ENCODE assay signal across 16 cellular contexts in the genomic region with DNA sequence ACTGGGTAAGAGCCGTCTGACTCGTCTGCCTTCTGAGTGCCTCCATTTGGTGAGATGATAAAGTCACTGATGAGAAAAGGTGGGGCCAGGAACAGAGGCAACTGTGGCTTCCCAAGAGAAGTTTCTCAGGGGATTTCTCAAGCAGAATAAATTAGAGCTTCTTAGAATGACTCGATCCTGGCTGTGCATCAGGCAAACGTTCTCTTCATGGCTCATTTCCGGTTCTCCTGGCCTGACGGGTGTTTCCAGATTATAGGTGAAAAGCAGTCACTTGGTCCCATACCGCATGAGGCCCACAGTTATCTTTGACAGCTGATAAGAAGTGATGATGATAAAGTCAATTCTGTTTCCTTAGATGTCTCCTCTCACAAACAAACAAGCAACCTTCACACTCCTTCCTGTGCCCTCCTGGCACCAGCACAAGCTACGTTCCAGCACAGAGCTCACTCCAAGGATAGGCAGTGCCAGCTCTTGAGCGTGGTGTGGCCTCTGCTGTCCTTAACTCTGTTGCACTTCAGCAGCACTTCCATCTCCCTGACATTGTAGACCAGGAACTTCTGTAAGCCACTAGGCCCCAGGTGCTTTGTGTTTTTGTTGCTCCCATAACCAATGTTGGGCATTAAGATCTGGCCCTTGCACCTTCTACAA. TPM values are rescaled to one million over a fixed set of nuclear protein-coding genes. Genes with fewer than 3 reads are reported as not detected.
DNase-seq lines count a peak whose midpoint lies in the region; ATAC-seq, FAIRE-seq and TF ChIP-seq lines count a peak whose summit lies in the region.
"Had no signal": no experiment of that assay in that cellular context is flagged by ENCODE, and none has a peak within 500 bp of the region (broad histone marks: within the 10 kb centered on the region; RNA-seq: fewer than 3 reads in every experiment).

No MANE protein-coding gene starts in this region.

- H2BK20ac ChIP-seq in IMR-90 (ENCODE audit: low read depth, low read length) = no peak overlapping the region

- H3K36me3 ChIP-seq in IMR-90 (ENCODE audit: control insufficient read depth, insufficient read depth, low read length) (no peaks in the 10 kb centered on the region), heart right ventricle (no peaks in the 10 kb centered on the region)
- H3K36me3 ChIP-seq: HAP-1, pancreas had no signal

- peaks cover 2% of the 10 kb centered on the region for H3K4me1 ChIP-seq in IMR-90 (ENCODE audit: control insufficient read depth, insufficient read depth, low read length)
- peaks cover 3 to 51% (median 26%) of the 10 kb centered on the region in 9 donors for H3K4me1 ChIP-seq in heart right ventricle
- H3K4me1 ChIP-seq: HAP-1, pancreas had no signal

- no peaks in the 10 kb centered on the region for H3K79me1 ChIP-seq in IMR-90 (ENCODE audit: low read depth in 1 of 2, low read length in 2 of 2)

- H3K27me3 ChIP-seq in IMR-90 (ENCODE audit: control insufficient read depth, insufficient read depth, low read length) = no peaks in the 10 kb centered on the region
- H3K27me3 ChIP-seq in heart right ventricle = no peaks in the 10 kb centered on the region
- H3K27me3 ChIP-seq: pancreas had no signal

- peak overlapping the region; percentile 70 for H2AFZ ChIP-seq in IMR-90 (replicated peaks; ENCODE audit: low read length, poor library complexity)
- H2AFZ ChIP-seq: PC-9 had no signal

- intact Hi-C loops in IMR-90 (cut with micrococcal nuclease) (no loop called here), heart right ventricle (cut with DNase I) (loop anchor here in 1 of 10 donors (2.0 kb wide), 1 partner anchor 29 kb away; no protein-coding TSS in a partner anchor)

- TF ChIP-seq CTCF in IMR-90 (conservative IDR thresholded peaks at IDR 0.05; ENCODE audit: low read depth, low read length) = no peak
- TF ChIP-seq CTCF in heart right ventricle (IDR thresholded peaks at IDR 0.05) = no peak

- H4K5ac ChIP-seq in IMR-90 (ENCODE audit: low read depth, low read length) = no peak overlapping the region

- H2BK15ac ChIP-seq in IMR-90 (ENCODE audit: low read depth, low read length) = peak overlapping the region; percentile 86; the same call in 1 of the 3 replicates

- H3K9me3 ChIP-seq in IMR-90 (ENCODE audit: control insufficient read depth, insufficient read depth, low read length) (0 out of 2 replicates have a peak, but pooled peaks cover 2% of the 10 kb centered on the region), heart right ventricle (peaks cover 0 to 11% (median 0%) of the 10 kb centered on the region in 11 donors)
- H3K9me3 ChIP-seq: HAP-1, pancreas had no signal

- no peak overlapping the region for H3K14ac ChIP-seq in IMR-90 (replicated peaks; ENCODE audit: low read depth, low read length)

- H2BK120ac ChIP-seq in IMR-90 (ENCODE audit: low read depth, low read length) = peak overlapping the region; percentile 21; the same call in 1 of the 2 replicates

- H3K56ac ChIP-seq in IMR-90 (ENCODE audit: extremely low read depth, insufficient read depth, low read length) = no peak overlapping the region

- H4K91ac ChIP-seq in IMR-90 (ENCODE audit: insufficient read depth, low read depth, low read length) = no peak overlapping the region

- DNase-seq in AG08395 (ENCODE audit: low spot score) (peak; percentile 45), GM18507 (ENCODE audit: extremely low spot score, insufficient read length, low read depth) (no peak), IMR-90 (peak; percentile 62), heart right ventricle (peak; percentile 44 to 53), AG08396 (ENCODE audit: low spot score) (no peak), iPS-NIHi11 (ENCODE audit: low spot score) (no peak), NCI-H1436 (lab: John Stamatoyannopoulos, UW) (no peak)
- DNase-seq in stimulated activated CD8-positive, alpha-beta memory T cell treated with anti-CD3 and anti-CD28 coated beads, Interleukin-4, amount 100 ng/mL, for 48 hours = no peak
- DNase-seq: activated CD8-positive, alpha-beta memory T cell treated with anti-CD3 and anti-CD28 coated beads, Interleukin-2, amount 50 U/mL, for 4 hours; pancreas; stimulated activated naive CD4-positive, alpha-beta T cell; T1000 had no signal

- TF ChIP-seq RAD21 in IMR-90 (IDR thresholded peaks at IDR 0.05; ENCODE audit: low read length) = no peak

- H3K4me2 ChIP-seq in IMR-90 (ENCODE audit: low read depth, low read length) = no peak overlapping the region
- H3K4me2 ChIP-seq: PC-9 had no signal

- peak; percentile 54 for FAIRE-seq in GM18507 (lab: Jason Lieb, UNC)
- FAIRE-seq: GM19239, pancreas had no signal

- in situ Hi-C loops in IMR-90 (cut with MboI; ENCODE audit: low sequenced_read_pairs) = no loop called here

- BruUV-seq in IMR-90 (replicated peaks; lab: Mats Ljungman, UMichigan) = no TSS peak

- ATAC-seq in IMR-90 (ENCODE audit: low read depth) (no peak), heart right ventricle (peak; percentile 79 to 95 (median 90))
- ATAC-seq: pancreas had no signal

- no peak overlapping the region for H3K9ac ChIP-seq in IMR-90 (ENCODE audit: low read depth, low read length)

- H3K23ac ChIP-seq in IMR-90 (ENCODE audit: low read depth, low read length) = peak overlapping the region; percentile 29; the same call in 1 of the 2 replicates

- no peak overlapping the region for H3K18ac ChIP-seq in IMR-90 (ENCODE audit: low read depth, low read length)

- H2AK9ac ChIP-seq in IMR-90 (replicated peaks; ENCODE audit: low read depth, low read length, poor library complexity) = peak overlapping the region; percentile 83

- peaks cover 8% of the 10 kb centered on the region for H3K9me1 ChIP-seq in IMR-90 (ENCODE audit: insufficient read depth, low read length)

- no peaks in the 10 kb centered on the region for H4K20me1 ChIP-seq in IMR-90 (ENCODE audit: insufficient read depth, low read length)

- POLR2A ChIA-PET in IMR-90 (lab: Charles Lee; ENCODE audit: unreplicated experiment) = no interaction called here

- WGBS in IMR-90 (ENCODE audit: extremely low coverage in 2 of 2, insufficient read length in 1 of 2), 2 experiments = 33% methylated on average over 1 of the region's 9 CpGs; no CpG with 5 or more reads in 1 of the 2 experiments
- 16 to 32% methylated on average over 9 of the region's 9 CpGs for WGBS in heart right ventricle, 2 donors

- H4K8ac ChIP-seq in IMR-90 (ENCODE audit: low read depth in 2 of 2, low read length in 2 of 2) = no peak overlapping the region

- peak overlapping the region; percentile 90 for H2AK5ac ChIP-seq in IMR-90 (ENCODE audit: low read depth, low read length)

- no peak overlapping the region for H2BK5ac ChIP-seq in IMR-90 (ENCODE audit: low read depth, low read length, poor library complexity, severe bottlenecking)

- no peak overlapping the region for H3K4me3 ChIP-seq in IMR-90 (ENCODE audit: insufficient read depth, low read depth, low read length)
- H3K4me3 ChIP-seq in heart right ventricle = no peak overlapping the region
- H3K4me3 ChIP-seq: HAP-1, pancreas, PC-9 had no signal

- CTCF ChIA-PET in IMR-90 (lab: Yijun Ruan, JAX) = interaction anchor here (1.3 kb wide), 1 partner anchor 41 kb away, joined by 3 read pairs; no protein-coding TSS in a partner anchor

- peak overlapping the region; percentile 51 for H3K4ac ChIP-seq in IMR-90 (ENCODE audit: low read depth, low read length)

- dilution Hi-C loops in IMR-90 (cut with HindIII; ENCODE audit: low sequenced_read_pairs, unreplicated experiment) = no loop called here

- H3K27ac ChIP-seq in IMR-90 (ENCODE audit: insufficient read depth, low read length) (no peak overlapping the region), heart right ventricle (peak overlapping the region; percentile 30 to 79 (median 70))
- H3K27ac ChIP-seq: C4-2B, pancreas, PC-9 had no signal

- no peak for TF ChIP-seq POLR2A in IMR-90 (IDR thresholded peaks at IDR 0.05; ENCODE audit: low read depth, low read length)

TF ChIP-seq in IMR-90, 13 proteins besides CTCF, POLR2A, EP300 and RAD21:
- TF ChIP-seq MAFK (IDR thresholded peaks at IDR 0.05; ENCODE audit: low read depth, low read length) = no peak
- no peak for TF ChIP-seq CEBPB (IDR thresholded peaks at IDR 0.05; ENCODE audit: low read depth, low read length)
- TF ChIP-seq, protein P1, sequence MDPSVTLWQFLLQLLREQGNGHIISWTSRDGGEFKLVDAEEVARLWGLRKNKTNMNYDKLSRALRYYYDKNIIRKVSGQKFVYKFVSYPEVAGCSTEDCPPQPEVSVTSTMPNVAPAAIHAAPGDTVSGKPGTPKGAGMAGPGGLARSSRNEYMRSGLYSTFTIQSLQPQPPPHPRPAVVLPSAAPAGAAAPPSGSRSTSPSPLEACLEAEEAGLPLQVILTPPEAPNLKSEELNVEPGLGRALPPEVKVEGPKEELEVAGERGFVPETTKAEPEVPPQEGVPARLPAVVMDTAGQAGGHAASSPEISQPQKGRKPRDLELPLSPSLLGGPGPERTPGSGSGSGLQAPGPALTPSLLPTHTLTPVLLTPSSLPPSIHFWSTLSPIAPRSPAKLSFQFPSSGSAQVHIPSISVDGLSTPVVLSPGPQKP (IDR thresholded peaks at IDR 0.05; ENCODE audit: borderline replicate concordance, low read depth, low read length) = no peak
- TF ChIP-seq USF2 (IDR thresholded peaks at IDR 0.05; ENCODE audit: low read depth, low read length) = no peak
- no peak for TF ChIP-seq BHLHE40 (IDR thresholded peaks at IDR 0.05; ENCODE audit: low read depth, low read length)
- TF ChIP-seq RCOR1 (IDR thresholded peaks at IDR 0.05; ENCODE audit: insufficient replicate concordance, low read length) = no peak
- TF ChIP-seq MXI1 (IDR thresholded peaks at IDR 0.05; ENCODE audit: borderline replicate concordance, low read depth, low read length) = no peak
- no peak for TF ChIP-seq CHD1 (IDR thresholded peaks at IDR 0.05; ENCODE audit: low read depth, low read length)
- no peak for TF ChIP-seq FOS (IDR thresholded peaks at IDR 0.05; ENCODE audit: low read depth, low read length)
- TF ChIP-seq NFE2L2 (IDR thresholded peaks at IDR 0.05; ENCODE audit: low read depth, low read length) = no peak
- TF ChIP-seq SMC3 (IDR thresholded peaks at IDR 0.05; ENCODE audit: low read depth, low read length) = no peak
- no peak for TF ChIP-seq MAZ (IDR thresholded peaks at IDR 0.05; ENCODE audit: borderline replicate concordance, low read depth, low read length)
- TF ChIP-seq RFX5 (IDR thresholded peaks at IDR 0.05; ENCODE audit: low read depth, low read length) = no peak

RNA-seq across cellular contexts. Expression of gene KCNF1, which starts 37.8 kb away (rescaled TPM):
- total RNA-seq in IMR-90 (2012; rRNA removed) (0.54 and 0.56 TPM in 2 replicates), heart right ventricle (under 1 TPM in 7 of 10 donors, not detected in 3; 0.10 to 0.42 (median 0.23) TPM)
- polyA plus RNA-seq in IMR-90 (2012; rRNA removed) (1.4 TPM in 2 replicates), heart right ventricle (under 1 TPM in 1 of 2 donors, not detected in 1; 0.25 TPM)
- 0.61 and 2.1 TPM in 2 replicates for polyA plus RNA-seq in IMR-90 (2012; cell fraction: cytosol; rRNA removed)
- 0.88 and 2.2 TPM in 2 replicates for polyA plus RNA-seq in IMR-90 (2012; cell fraction: nucleus; rRNA removed; ENCODE audit: low replicate concordance)

Comparison
In these comparisons a context has a peak if more than half of its experiments do, and no peak if none do; other contexts are left out.
1. DNase-seq: peak in AG08395 (single experiment), IMR-90 (single experiment) and heart right ventricle (2 of 2); none in GM18507 (single experiment), AG08396 (single experiment), iPS-NIHi11 (single experiment), NCI-H1436 (single experiment) and stimulated activated CD8-positive, alpha-beta memory T cell treated with anti-CD3 and anti-CD28 coated beads, Interleukin-4, amount 100 ng/mL, for 48 hours (single experiment).